Comparison of ENCODE assay signal across 23 cellular contexts in genomic region chr5:72722792-72723402, GRCh38.
DNase-seq lines count a peak whose midpoint lies in the region; ATAC-seq, FAIRE-seq and TF ChIP-seq lines count a peak whose summit lies in the region.
"Had no signal": no experiment of that assay in that cellular context is flagged by ENCODE, and none has a peak within 500 bp of the region (broad histone marks: within the 10 kb centered on the region; RNA-seq: fewer than 3 reads in every experiment).

No MANE protein-coding gene starts in this region.

- BruUV-seq in K562 (replicated peaks; lab: Mats Ljungman, UMichigan) = no TSS peak

- H3K27me3 ChIP-seq in K562 (ENCODE audit: control insufficient read depth in 2 of 2, insufficient read depth in 2 of 2, low read length in 2 of 2) = peaks cover 0 to 13% of the 10 kb centered on the region in 2 experiments; a peak in 4 of 5 replicates
- H3K27me3 ChIP-seq: BLaER1 treated with 17β-estradiol and CSF1 and Interleukin-3, amounts not matched to agents 10 nM and 100 nM had no signal

- no peaks in the 10 kb centered on the region for H3K4me1 ChIP-seq in K562 (replicated peaks in 1 of 2; ENCODE audit: control insufficient read depth in 2 of 2, insufficient read depth in 2 of 2, low read length in 2 of 2)
- H3K4me1 ChIP-seq: BLaER1 treated with 17β-estradiol and CSF1 and Interleukin-3, amounts not matched to agents 10 nM and 100 nM; Caco-2 had no signal

- no peak overlapping the region for H3K4me3 ChIP-seq in K562
- H3K4me3 ChIP-seq: BLaER1 treated with 17β-estradiol and CSF1 and Interleukin-3, amounts not matched to agents 10 nM and 100 nM; SK-N-MC had no signal

- in situ Hi-C loops in K562 (cut with MboI) = no loop called here

- 6% methylated on average over 4 of the region's 4 CpGs for WGBS in K562 (ENCODE audit: insufficient coverage, low coverage, missing lambda C conversion rate)

- no peak for TF ChIP-seq EP300 in K562 (IDR thresholded peaks at IDR 0.05; ENCODE audit: low read length)

- no peak for TF ChIP-seq CTCF in K562 (IDR thresholded peaks at IDR 0.05 in 2 of 3, conservative IDR thresholded peaks at IDR 0.05 in 1 of 3; ENCODE audit: insufficient read depth in 2 of 3, low read depth in 1 of 3, low read length in 3 of 3)

- no peaks in the 10 kb centered on the region for H3K9me1 ChIP-seq in K562 (ENCODE audit: control insufficient read depth, insufficient read depth, low read length)

- H4K20me1 ChIP-seq in K562 (replicated peaks; ENCODE audit: control insufficient read depth, insufficient read depth, low read length) = no peaks in the 10 kb centered on the region
- H4K20me1 ChIP-seq: BLaER1 treated with 17β-estradiol and CSF1 and Interleukin-3, amounts not matched to agents 10 nM and 100 nM had no signal

- no peak overlapping the region for H3K4me2 ChIP-seq in K562 (ENCODE audit: insufficient read depth, low read length)
- H3K4me2 ChIP-seq: BLaER1 treated with 17β-estradiol and CSF1 and Interleukin-3, amounts not matched to agents 10 nM and 100 nM had no signal

- no peaks in the 10 kb centered on the region for H3K79me2 ChIP-seq in K562 (ENCODE audit: control insufficient read depth, insufficient read depth, low read length)

- no peak overlapping the region for H2AFZ ChIP-seq in K562 (ENCODE audit: low read depth, low read length)

- H3K36me3 ChIP-seq in K562 (ENCODE audit: control insufficient read depth, insufficient read depth, low read length) = no peaks in the 10 kb centered on the region
- H3K36me3 ChIP-seq: BLaER1 treated with 17β-estradiol and CSF1 and Interleukin-3, amounts not matched to agents 10 nM and 100 nM had no signal

- intact Hi-C loops in K562 (cut with micrococcal nuclease) = no loop called here
- intact Hi-C loops in left ventricle myocardium superior (cut with micrococcal nuclease) = no loop called here

- CTCF ChIA-PET in K562 (lab: Yijun Ruan, JAX; ENCODE audit: low intra/inter-chr PET ratio) = no interaction called here

- no peak for TF ChIP-seq POLR2A in K562 (conservative IDR thresholded peaks at IDR 0.05)

- H3K9ac ChIP-seq in K562 (ENCODE audit: insufficient read depth in 1 of 2, low read depth in 2 of 2, low read length in 2 of 2) = no peak overlapping the region
- H3K9ac ChIP-seq: BLaER1 treated with 17β-estradiol and CSF1 and Interleukin-3, amounts not matched to agents 10 nM and 100 nM had no signal

- no peaks in the 10 kb centered on the region for H3K9me3 ChIP-seq in K562 (replicated peaks; ENCODE audit: control insufficient read depth, insufficient read depth, low read depth, low read length)

- POLR2A ChIA-PET in K562 (lab: Yijun Ruan, JAX) = no interaction called here

- H3K27ac ChIP-seq in K562 (ENCODE audit: extremely low read depth, low read depth, low read length) = no peak overlapping the region
- H3K27ac ChIP-seq: BLaER1 treated with 17β-estradiol and CSF1 and Interleukin-3, amounts not matched to agents 10 nM and 100 nM; SK-N-MC had no signal

- no peak for ATAC-seq in K562
- no peak for ATAC-seq in HG02610 (IDR thresholded peaks at IDR 0.05; ENCODE audit: unreplicated experiment)
- ATAC-seq in left ventricle myocardium superior = no peak
- ATAC-seq: HepG2, T-cell had no signal

- no peak for TF ChIP-seq RAD21 in K562 (CRISPR knock-in tag; conservative IDR thresholded peaks at IDR 0.05 in 1 of 2, IDR thresholded peaks at IDR 0.05 in 1 of 2)

- DNase-seq in D341Med (ENCODE audit: low spot score) (peak; percentile 50), NCI-H82 (lab: John Stamatoyannopoulos, UW) (peak; percentile 96), K562 (ENCODE audit: extremely low read depth in 1 of 4, low spot score in 3 of 4) (no peak), kidney tubule cell (ENCODE audit: low spot score) (peak; percentile 5), GDM1 (lab: John Stamatoyannopoulos, UW) (no peak), left ventricle myocardium superior (no peak)
- DNase-seq: Caco-2; CD4-positive, alpha-beta memory T cell; EL; H9; HFFc6; KG1; NCI-H1105; NCI-H146; NCI-H2029; NCI-H2227 treated with DMSO at 0.1 percent for 48 hours; OCI-M1; SHP77 treated with DMSO at 0.1 percent for 48 hours; T-cell had no signal

- FAIRE-seq in K562 (lab: Jason Lieb, UNC) = no peak
- FAIRE-seq: HepG2 had no signal

TF ChIP-seq in K562, 482 proteins besides CTCF, POLR2A, EP300 and RAD21:
- TF ChIP-seq CEBPG (CRISPR knock-in tag; IDR thresholded peaks at IDR 0.05) (0 out of 2 replicates have a peak, but pooled peaks have one; percentile 24), CEBPG (tag; conservative IDR thresholded peaks at IDR 0.05 in 1 of 2, IDR thresholded peaks at IDR 0.05 in 1 of 2) (peak; percentile 64 to 69), TRIM24 (IDR thresholded peaks at IDR 0.05) (peak in 1 of 2 experiments; percentile 49; a peak in 2 of 4 replicates), FOXA1 (IDR thresholded peaks at IDR 0.05; ENCODE audit: borderline replicate concordance) (no peak), HSF4 (CRISPR knock-in tag; IDR thresholded peaks at IDR 0.05; ENCODE audit: borderline replicate concordance) (no peak), SMARCA4 (IDR thresholded peaks at IDR 0.05) (no peak), ATF3 (IDR thresholded peaks at IDR 0.05) (peak; percentile 69; the same call in 1 of the 2 replicates), ATF3 (CRISPR knock-in tag; conservative IDR thresholded peaks at IDR 0.05) (no peak), MYC (IDR thresholded peaks at IDR 0.05; ENCODE audit: low read depth, low read length) (no peak), MYC (CRISPR knock-in tag; IDR thresholded peaks at IDR 0.05; ENCODE audit: borderline replicate concordance, low read depth) (no peak)

Comparison
In these comparisons a context has a peak if more than half of its experiments do, and no peak if none do; other contexts are left out.
1. DNase-seq: peak in D341Med (single experiment), NCI-H82 (single experiment) and kidney tubule cell (single experiment); none in K562 (0 of 4), GDM1 (single experiment) and left ventricle myocardium superior (single experiment).